In genomic region chr4:100421356-100421978, GRCh38 we compare ENCODE assay signal across 8 cellular contexts.
DNase-seq lines count a peak whose midpoint lies in the region; TF ChIP-seq lines count a peak whose summit lies in the region.

No MANE protein-coding gene starts in this region.

- DNase-seq in NOMO-1 treated with DMSO at 0.1 percent for 48 hours (lab: John Stamatoyannopoulos, UW; ENCODE audit: unreplicated experiment) (peak; percentile 31), NOMO-1 treated with dmso at 0.1 percent for 144 hours (lab: John Stamatoyannopoulos, UW; ENCODE audit: unreplicated experiment) (no peak), NCI-H82 (lab: John Stamatoyannopoulos, UW) (peak; percentile 23), endothelial cell (ENCODE audit: low spot score) (no peak), pons (ENCODE audit: low spot score) (peak; percentile 53), thyroid gland (no peak), mucosa of gallbladder (ENCODE audit: low spot score) (no peak)
- DNase-seq in stimulated activated CD4-positive, alpha-beta T cell treated with anti-CD3 and anti-CD28 coated beads, Interleukin-1b, Interleukin-23, amount 100 ng/mL, for 48 hours, result no peak

- no peak for TF ChIP-seq POLR2A in thyroid gland (IDR thresholded peaks at IDR 0.05)

- peak; percentile 55 for TF ChIP-seq CTCF in endothelial cell (IDR thresholded peaks at IDR 0.05; ENCODE audit: unreplicated experiment)
- peak in 3 of 6 experiments; percentile 42 to 44 (median 44) for TF ChIP-seq CTCF in thyroid gland (IDR thresholded peaks at IDR 0.05)

- H3K9me3 ChIP-seq in thyroid gland, result no peaks in the 10 kb centered on the region

- peak overlapping the region; percentile 7 for H3K27ac Mint-ChIP-seq in endothelial cell (ENCODE audit: unreplicated experiment)

- H3K4me1 Mint-ChIP-seq in endothelial cell (ENCODE audit: unreplicated experiment), result peaks cover 10% of the 10 kb centered on the region

- H3K4me1 ChIP-seq in thyroid gland, result peaks cover 0 to 4% of the 10 kb centered on the region in 2 donors

- no peak overlapping the region for H3K4me3 Mint-ChIP-seq in endothelial cell (ENCODE audit: unreplicated experiment)

- H3K27me3 Mint-ChIP-seq in endothelial cell (ENCODE audit: unreplicated experiment), result peaks cover 3% of the 10 kb centered on the region

- no peak overlapping the region for H3K4me3 ChIP-seq in thyroid gland (replicated peaks in 1 of 3)

- H3K27ac ChIP-seq in thyroid gland, result peak overlapping the region in 1 of 3 donors; percentile 42

- intact Hi-C loops in thyroid gland (cut with DNase I), result no loop called here

- H3K27me3 ChIP-seq in thyroid gland, result no peaks in the 10 kb centered on the region

- whole genome bisulfite sequencing in thyroid gland, 2 donors, result 32 to 51% methylated on average over 3 of the region's 3 CpGs

- H3K36me3 Mint-ChIP-seq in endothelial cell (ENCODE audit: low read depth, unreplicated experiment), result no peaks in the 10 kb centered on the region

- H3K36me3 ChIP-seq in thyroid gland, result no peaks in the 10 kb centered on the region

- H3K9me3 Mint-ChIP-seq in endothelial cell (ENCODE audit: unreplicated experiment), result no peaks in the 10 kb centered on the region

Comparison
In these comparisons a context has a peak if more than half of its experiments do, and no peak if none do; other contexts are left out.
1. DNase-seq: peak in NOMO-1 treated with DMSO at 0.1 percent for 48 hours (single experiment), NCI-H82 (single experiment) and pons (single experiment); none in NOMO-1 treated with dmso at 0.1 percent for 144 hours (single experiment), endothelial cell (single experiment), thyroid gland (0 of 2), mucosa of gallbladder (single experiment) and stimulated activated CD4-positive, alpha-beta T cell treated with anti-CD3 and anti-CD28 coated beads, Interleukin-1b, Interleukin-23, amount 100 ng/mL, for 48 hours (single experiment).